In the genomic region with DNA sequence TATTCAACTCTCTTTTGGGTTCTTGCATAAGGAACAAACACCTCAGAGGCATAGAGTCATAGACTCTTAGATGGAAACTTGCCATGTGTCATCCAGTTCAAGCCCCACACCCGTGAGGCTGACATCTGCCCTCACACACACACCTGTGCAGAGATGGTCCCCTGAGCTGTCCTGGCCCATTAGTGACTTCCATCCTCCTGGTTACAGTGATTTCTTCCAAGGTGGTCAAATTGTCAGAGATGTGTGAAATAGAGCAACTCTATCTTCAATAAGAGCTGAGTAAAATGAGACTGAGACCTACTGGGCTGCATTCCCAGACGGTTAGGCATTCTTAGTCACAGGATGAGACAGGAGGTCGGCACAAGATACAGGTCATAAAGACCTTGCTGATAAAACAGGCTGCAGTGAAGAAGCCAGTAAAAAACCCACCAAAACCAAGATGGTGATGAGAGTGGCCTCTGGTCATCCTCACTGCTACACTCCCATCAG, we compare ENCODE assay signal across 19 cellular contexts.
A peak's percentile ranks its signal among the peaks of the same experiment; 100 is the strongest.
DNase-seq lines count a peak whose midpoint lies in the region; ATAC-seq and TF ChIP-seq lines count a peak whose summit lies in the region.
"Had no signal": no experiment of that assay in that cellular context is flagged by ENCODE, and none has a peak within 500 bp of the region (broad histone marks: within the 10 kb centered on the region; RNA-seq: fewer than 3 reads in every experiment).

No MANE protein-coding gene starts in this region.

- H3K27me3 ChIP-seq in aorta (ENCODE audit: control insufficient read depth in 1 of 2, insufficient read depth in 2 of 2, low read length in 1 of 2) (no peaks in the 10 kb centered on the region), prostate gland (replicated peaks; ENCODE audit: insufficient read depth) (no peaks in the 10 kb centered on the region)
- H3K27me3 ChIP-seq: uterus had no signal

- H3K4me3 Mint-ChIP-seq in activated naive CD8-positive, alpha-beta T cell treated with anti-CD3 and anti-CD28 coated beads, Interleukin-2, amount 50 U/mL, for 24 hours, result no peak overlapping the region
- H3K4me3 Mint-ChIP-seq in activated naive CD8-positive, alpha-beta T cell treated with anti-CD3 and anti-CD28 coated beads for 36 hours, result no peak overlapping the region
- H3K4me3 Mint-ChIP-seq: activated naive CD8-positive, alpha-beta T cell treated with anti-CD3 and anti-CD28 coated beads, Interleukin-2, amount 10 ng/mL, durations not matched to agents 7 days and 5 days; GM23338; natural killer cell had no signal

- no peaks in the 10 kb centered on the region for H3K36me3 ChIP-seq in aorta (ENCODE audit: control insufficient read depth in 1 of 2, insufficient read depth in 2 of 2, low read length in 1 of 2)
- H3K36me3 ChIP-seq in prostate gland, result no peaks in the 10 kb centered on the region
- H3K36me3 ChIP-seq: uterus had no signal

- no peaks in the 10 kb centered on the region for H3K9me3 ChIP-seq in aorta (ENCODE audit: control insufficient read depth, low read length)
- no peaks in the 10 kb centered on the region for H3K9me3 ChIP-seq in prostate gland
- H3K9me3 ChIP-seq: uterus had no signal

- peak; percentile 64 for ATAC-seq in activated naive CD8-positive, alpha-beta T cell treated with anti-CD3 and anti-CD28 coated beads, Interleukin-2, amount 50 U/mL, for 24 hours
- no peak for ATAC-seq in aorta (ENCODE audit: low FRiP score)
- no peak for ATAC-seq in HG03520 (IDR thresholded peaks at IDR 0.05; ENCODE audit: unreplicated experiment)
- ATAC-seq: activated CD4-positive, CD25-positive, alpha-beta regulatory T cell treated with anti-CD3 and anti-CD28 coated beads, Interleukin-2, amount 50 U/mL, for 24 hours; GM23338; natural killer cell had no signal

- no peaks in the 10 kb centered on the region for H3K27me3 Mint-ChIP-seq in activated naive CD8-positive, alpha-beta T cell treated with anti-CD3 and anti-CD28 coated beads, Interleukin-2, amount 50 U/mL, for 24 hours
- no peaks in the 10 kb centered on the region for H3K27me3 Mint-ChIP-seq in activated naive CD8-positive, alpha-beta T cell treated with anti-CD3 and anti-CD28 coated beads for 36 hours

- peaks cover 26% of the 10 kb centered on the region for H3K4me1 Mint-ChIP-seq in activated naive CD8-positive, alpha-beta T cell treated with anti-CD3 and anti-CD28 coated beads, Interleukin-2, amount 50 U/mL, for 24 hours
- peaks cover 20% of the 10 kb centered on the region for H3K4me1 Mint-ChIP-seq in activated naive CD8-positive, alpha-beta T cell treated with anti-CD3 and anti-CD28 coated beads for 36 hours

- H3K36me3 Mint-ChIP-seq in activated naive CD8-positive, alpha-beta T cell treated with anti-CD3 and anti-CD28 coated beads, Interleukin-2, amount 50 U/mL, for 24 hours (ENCODE audit: low read depth), result peaks cover 3% of the 10 kb centered on the region
- peaks cover 2% of the 10 kb centered on the region for H3K36me3 Mint-ChIP-seq in activated naive CD8-positive, alpha-beta T cell treated with anti-CD3 and anti-CD28 coated beads for 36 hours
- H3K36me3 Mint-ChIP-seq: natural killer cell had no signal

- H3K9me3 Mint-ChIP-seq in activated naive CD8-positive, alpha-beta T cell treated with anti-CD3 and anti-CD28 coated beads, Interleukin-2, amount 50 U/mL, for 24 hours, result no peaks in the 10 kb centered on the region
- H3K9me3 Mint-ChIP-seq in activated naive CD8-positive, alpha-beta T cell treated with anti-CD3 and anti-CD28 coated beads for 36 hours, result peaks cover 13% of the 10 kb centered on the region
- H3K9me3 Mint-ChIP-seq: natural killer cell had no signal

- 36 to 45% methylated on average over 3 of the region's 3 CpGs for WGBS in aorta, 2 donors
- 34% methylated on average over 3 of the region's 3 CpGs for WGBS in prostate gland

- TF ChIP-seq CTCF in RWPE1 (conservative IDR thresholded peaks at IDR 0.05; ENCODE audit: low read depth) (no peak), fibroblast of pulmonary artery (IDR thresholded peaks at IDR 0.05; ENCODE audit: low read length, missing control alignments) (no peak), prostate gland (IDR thresholded peaks at IDR 0.05) (no peak)

- CTCF ChIA-PET in RWPE1 (lab: Yijun Ruan, JAX), result no interaction called here

- intact Hi-C loops in aorta (cut with DNase I), result no loop called here
- intact Hi-C loops in prostate gland (cut with DNase I), result no loop called here

- no peak overlapping the region for H3K4me3 ChIP-seq in fibroblast of pulmonary artery (replicated peaks; ENCODE audit: low read depth, low read length)
- H3K4me3 ChIP-seq in aorta (ENCODE audit: low read length in 2 of 2), result no peak overlapping the region
- H3K4me3 ChIP-seq in prostate gland, result no peak overlapping the region
- H3K4me3 ChIP-seq: GM23338, uterus had no signal

- no peak for DNase-seq in activated naive CD8-positive, alpha-beta T cell treated with anti-CD3 and anti-CD28 coated beads, Interleukin-2, amount 50 U/mL, for 24 hours
- no peak for DNase-seq in activated naive CD8-positive, alpha-beta T cell treated with anti-CD3 and anti-CD28 coated beads for 36 hours
- DNase-seq in RWPE1 (ENCODE audit: low spot score) (peak; percentile 40), fibroblast of pulmonary artery (ENCODE audit: low read depth) (peak; percentile 10), aorta (peak; percentile 18 to 23), foreskin melanocyte (no peak), prostate gland (ENCODE audit: low spot score) (no peak)
- DNase-seq: activated naive CD8-positive, alpha-beta T cell treated with anti-CD3 and anti-CD28 coated beads, Interleukin-2, amount 10 ng/mL, durations not matched to agents 7 days and 5 days; central memory CD4-positive, alpha-beta T cell; KG1; natural killer cell; NCI-H1417 treated with DMSO at 0.1 percent for 48 hours; NCI-H2227 treated with DMSO at 0.1 percent for 48 hours; SHP77; stimulated activated naive CD4-positive, alpha-beta T cell had no signal

- H3K27ac Mint-ChIP-seq in activated naive CD8-positive, alpha-beta T cell treated with anti-CD3 and anti-CD28 coated beads, Interleukin-2, amount 50 U/mL, for 24 hours, result no peak overlapping the region
- H3K27ac Mint-ChIP-seq in activated naive CD8-positive, alpha-beta T cell treated with anti-CD3 and anti-CD28 coated beads for 36 hours, result no peak overlapping the region
- H3K27ac Mint-ChIP-seq: activated naive CD8-positive, alpha-beta T cell treated with anti-CD3 and anti-CD28 coated beads, Interleukin-2, amount 10 ng/mL, durations not matched to agents 7 days and 5 days; GM23338; natural killer cell had no signal

- no peaks in the 10 kb centered on the region for H3K4me1 ChIP-seq in aorta (ENCODE audit: control insufficient read depth in 1 of 2, insufficient read depth in 2 of 2, low read length in 2 of 2)
- H3K4me1 ChIP-seq in prostate gland (replicated peaks), result no peaks in the 10 kb centered on the region
- H3K4me1 ChIP-seq: uterus had no signal

- TF ChIP-seq POLR2A in prostate gland (IDR thresholded peaks at IDR 0.05), result no peak

- POLR2A ChIA-PET in RWPE1 (lab: Yijun Ruan, JAX; ENCODE audit: low non-redundant PET), result no interaction called here

- H3K27ac ChIP-seq in RWPE1 (peak overlapping the region; percentile 83), aorta (ENCODE audit: low read depth in 1 of 2, low read length in 2 of 2) (no peak overlapping the region), prostate gland (no peak overlapping the region)
- H3K27ac ChIP-seq: uterus had no signal

Comparison
In these comparisons a context has a peak if more than half of its experiments do, and no peak if none do; other contexts are left out.
1. DNase-seq: peak in RWPE1 (single experiment), fibroblast of pulmonary artery (single experiment) and aorta (2 of 2); none in activated naive CD8-positive, alpha-beta T cell treated with anti-CD3 and anti-CD28 coated beads, Interleukin-2, amount 50 U/mL, for 24 hours (single experiment), activated naive CD8-positive, alpha-beta T cell treated with anti-CD3 and anti-CD28 coated beads for 36 hours (single experiment), foreskin melanocyte (single experiment) and prostate gland (single experiment).